Comparison of ENCODE assay signal across 16 cellular contexts in the genomic region with DNA sequence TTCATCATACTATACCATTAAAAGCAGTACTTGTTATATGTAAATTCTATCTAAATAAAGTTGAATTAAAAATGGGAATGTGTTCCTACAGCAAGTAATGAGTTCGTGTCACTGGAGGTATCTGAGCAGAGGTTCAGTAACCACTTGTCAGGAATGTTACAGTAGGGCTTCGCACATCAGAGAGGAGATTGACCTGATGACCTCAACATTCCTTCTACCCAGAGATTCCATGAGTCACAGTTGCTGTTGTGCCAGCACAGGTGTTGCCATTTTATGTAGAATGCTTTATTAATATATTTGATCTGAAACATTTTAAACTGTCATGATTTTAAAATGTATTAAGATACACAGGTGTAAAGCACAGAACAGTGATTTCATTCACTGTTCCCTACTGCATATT.
DNase-seq lines count a peak whose midpoint lies in the region; ATAC-seq and TF ChIP-seq lines count a peak whose summit lies in the region.
"Had no signal": no experiment of that assay in that cellular context is flagged by ENCODE, and none has a peak within 500 bp of the region (broad histone marks: within the 10 kb centered on the region; RNA-seq: fewer than 3 reads in every experiment).

No MANE protein-coding gene starts in this region.

- H3K27me3 Mint-ChIP-seq in neural progenitor cell (ENCODE audit: insufficient read depth, low read depth) (no peaks in the 10 kb centered on the region), progenitor cell of endocrine pancreas (no peaks in the 10 kb centered on the region)
- H3K27me3 Mint-ChIP-seq: dendritic cell treated with granulocyte-macrophage colony-stimulating factor and Interleukin-4, amounts not matched to agents 40 ng/mL and 50 ng/mL, for 4 days; naive B cell had no signal

- H3K4me2 ChIP-seq in neural progenitor cell, result peak overlapping the region; percentile 7
- H3K4me2 ChIP-seq: smooth muscle cell had no signal

- peaks cover 22% of the 10 kb centered on the region for H3F3A ChIP-seq in neural progenitor cell (ENCODE audit: low read depth)

- no peaks in the 10 kb centered on the region for H3K27me3 ChIP-seq in neural progenitor cell
- H3K27me3 ChIP-seq: heart right ventricle had no signal

- H3K4me1 Mint-ChIP-seq in neural progenitor cell (peaks cover 27% of the 10 kb centered on the region), progenitor cell of endocrine pancreas (ENCODE audit: low read depth) (peaks cover 14% of the 10 kb centered on the region)
- H3K4me1 Mint-ChIP-seq: naive B cell had no signal

- no peak overlapping the region for H2AFZ ChIP-seq in neural progenitor cell (replicated peaks)

- peaks cover 33% of the 10 kb centered on the region for H3K4me1 ChIP-seq in neural progenitor cell
- H3K4me1 ChIP-seq: heart right ventricle had no signal

- H3K36me3 ChIP-seq in neural progenitor cell, result no peaks in the 10 kb centered on the region

- no peaks in the 10 kb centered on the region for H3K79me2 ChIP-seq in neural progenitor cell (ENCODE audit: low read depth)

- H3K36me3 Mint-ChIP-seq in neural progenitor cell (peaks cover 11% of the 10 kb centered on the region), progenitor cell of endocrine pancreas (ENCODE audit: insufficient read depth) (peaks cover 11% of the 10 kb centered on the region)

- H3K27ac Mint-ChIP-seq in neural progenitor cell (no peak overlapping the region), progenitor cell of endocrine pancreas (no peak overlapping the region)
- H3K27ac Mint-ChIP-seq: dendritic cell treated with granulocyte-macrophage colony-stimulating factor and Interleukin-4, amounts not matched to agents 40 ng/mL and 50 ng/mL, for 4 days had no signal

- peak; percentile 1 for DNase-seq in HCEC 1CT
- DNase-seq in RWPE1 (ENCODE audit: low spot score), result peak; percentile 96
- peak; percentile 51 for DNase-seq in neural progenitor cell (ENCODE audit: low spot score)
- DNase-seq in Kasumi-1 (lab: John Stamatoyannopoulos, UW), result no peak
- DNase-seq in NCI-H446 (lab: John Stamatoyannopoulos, UW), result no peak
- no peak for DNase-seq in progenitor cell of endocrine pancreas (ENCODE audit: low spot score, unreplicated experiment)
- DNase-seq in NCI-H1417 (lab: John Stamatoyannopoulos, UW), result no peak
- DNase-seq: activated CD4-positive, alpha-beta T cell treated with anti-CD3 and anti-CD28 coated beads for 1 hour; activated gamma-delta T cell treated with Interleukin-2 at 50 U/mL for 16 hours; heart right ventricle; naive B cell; NCI-H2171 had no signal

- CTCF ChIA-PET in RWPE1 (lab: Yijun Ruan, JAX), result no interaction called here

- no peaks in the 10 kb centered on the region for H3K9me3 ChIP-seq in neural progenitor cell (ENCODE audit: low read depth)
- H3K9me3 ChIP-seq: heart right ventricle had no signal

- no peaks in the 10 kb centered on the region for H4K20me1 ChIP-seq in neural progenitor cell (ENCODE audit: low read depth)

- H3K9me3 Mint-ChIP-seq in neural progenitor cell (no peaks in the 10 kb centered on the region), progenitor cell of endocrine pancreas (ENCODE audit: low read depth) (no peaks in the 10 kb centered on the region)
- H3K9me3 Mint-ChIP-seq: dendritic cell treated with granulocyte-macrophage colony-stimulating factor and Interleukin-4, amounts not matched to agents 40 ng/mL and 50 ng/mL, for 4 days; naive B cell had no signal

- TF ChIP-seq CTCF in RWPE1 (conservative IDR thresholded peaks at IDR 0.05; ENCODE audit: low read depth), result no peak
- no peak for TF ChIP-seq CTCF in neural progenitor cell (IDR thresholded peaks at IDR 0.05)
- no peak for TF ChIP-seq CTCF in progenitor cell of endocrine pancreas (IDR thresholded peaks at IDR 0.05; ENCODE audit: unreplicated experiment)

- POLR2A ChIA-PET in RWPE1 (lab: Yijun Ruan, JAX; ENCODE audit: low non-redundant PET), result no interaction called here

- H3K27ac ChIP-seq in RWPE1 (no peak overlapping the region), neural progenitor cell (peak overlapping the region; percentile 1)
- H3K27ac ChIP-seq: heart right ventricle had no signal

- ATAC-seq in esophagus mucosa, result peak; percentile 65
- ATAC-seq: GM12878 had no signal

- H3K9ac ChIP-seq in neural progenitor cell, result no peak overlapping the region

- no peak overlapping the region for H3K4me3 Mint-ChIP-seq in neural progenitor cell
- H3K4me3 Mint-ChIP-seq in progenitor cell of endocrine pancreas (ENCODE audit: low read depth), result no peak overlapping the region
- H3K4me3 Mint-ChIP-seq: dendritic cell treated with granulocyte-macrophage colony-stimulating factor and Interleukin-4, amounts not matched to agents 40 ng/mL and 50 ng/mL, for 4 days; naive B cell had no signal

- no peak overlapping the region for H3K4me3 ChIP-seq in neural progenitor cell
- H3K4me3 ChIP-seq: GM12878, heart right ventricle, smooth muscle cell had no signal

Comparison
In these comparisons a context has a peak if more than half of its experiments do, and no peak if none do; other contexts are left out.
1. DNase-seq: peak in HCEC 1CT (single experiment), RWPE1 (single experiment) and neural progenitor cell (single experiment); none in Kasumi-1 (0 of 2), NCI-H446 (0 of 2), progenitor cell of endocrine pancreas (single experiment) and NCI-H1417 (0 of 3).